In genomic region chr16:69106491-69107291, GRCh38 we compare ENCODE assay signal across 8 cellular contexts. TPM values are rescaled to one million over a fixed set of nuclear protein-coding genes. Genes with fewer than 3 reads are reported as not detected.
A peak's percentile ranks its signal among the peaks of the same experiment; 100 is the strongest.
DNase-seq lines count a peak whose midpoint lies in the region; ATAC-seq and TF ChIP-seq lines count a peak whose summit lies in the region.

No MANE protein-coding gene starts in this region.

- peaks cover 5 to 22% (median 12%) of the 10 kb centered on the region in 4 donors for H3K4me1 ChIP-seq in Peyer's patch
- peaks cover 15% of the 10 kb centered on the region for H3K4me1 ChIP-seq in osteoblast (ENCODE audit: insufficient read depth, low read length)

- TF ChIP-seq CTCF in GM12875 (IDR thresholded peaks at IDR 0.05; ENCODE audit: borderline replicate concordance, insufficient read depth, low read depth, low read length) (no peak), Peyer's patch (IDR thresholded peaks at IDR 0.05) (no peak), osteoblast (IDR thresholded peaks at IDR 0.05; ENCODE audit: extremely low read depth, low read depth, low read length) (no peak)

- DNase-seq in Peyer's patch = no peak
- DNase-seq in osteoblast (ENCODE audit: insufficient read length, low spot score, missing footprints) = peak; percentile 95
- DNase-seq in cortex of kidney (lab: John Stamatoyannopoulos, UW) = no peak
- no peak for DNase-seq in NCI-H1092 treated with DMSO at 0.1 percent for 48 hours (lab: John Stamatoyannopoulos, UW)
- DNase-seq in stimulated activated naive CD4-positive, alpha-beta T cell (lab: John Stamatoyannopoulos, UW) = no peak

- H2AFZ ChIP-seq in osteoblast (ENCODE audit: low read length) = no peak overlapping the region

- peak overlapping the region; percentile 77 for H3K4me2 ChIP-seq in osteoblast (ENCODE audit: insufficient read depth, low read length)

- H3K9me3 ChIP-seq in Peyer's patch = no peaks in the 10 kb centered on the region
- no peaks in the 10 kb centered on the region for H3K9me3 ChIP-seq in osteoblast (ENCODE audit: low read depth, low read length)

- H3K4me3 ChIP-seq in GM12875 (ENCODE audit: low read depth, low read length) (peak overlapping the region; percentile 30), Peyer's patch (peak overlapping the region; percentile 15 to 55 (median 48)), osteoblast (ENCODE audit: insufficient read depth, low read length) (peak overlapping the region; percentile 77)

- no peak for TF ChIP-seq POLR2A in Peyer's patch (IDR thresholded peaks at IDR 0.05)

- peaks cover 25% of the 10 kb centered on the region for H4K20me1 ChIP-seq in osteoblast (ENCODE audit: insufficient read depth, low read length)

- H3K36me3 ChIP-seq in Peyer's patch = peaks cover 0 to 8% (median 0%) of the 10 kb centered on the region in 3 donors
- peaks cover 16% of the 10 kb centered on the region for H3K36me3 ChIP-seq in osteoblast (ENCODE audit: insufficient read depth, low read length)

- H3K27ac ChIP-seq in Peyer's patch (no peak overlapping the region), osteoblast (ENCODE audit: low read depth, low read length) (no peak overlapping the region)

- H3K79me2 ChIP-seq in osteoblast (ENCODE audit: insufficient read depth, low read length) = no peaks in the 10 kb centered on the region

- no peaks in the 10 kb centered on the region for H3K27me3 ChIP-seq in Peyer's patch
- no peaks in the 10 kb centered on the region for H3K27me3 ChIP-seq in osteoblast (ENCODE audit: insufficient read depth, low read length)

- ATAC-seq in esophagus mucosa (peak; percentile 12), GM19463 (IDR thresholded peaks at IDR 0.05; ENCODE audit: unreplicated experiment) (no peak)

RNA-seq across cellular contexts. Expression of gene HAS3, which starts 1.2 kb away (rescaled TPM):
- total RNA-seq in Peyer's patch (1 to 10 TPM; 1.1 to 2.5 (median 1.2) TPM), esophagus mucosa (72.2 TPM), osteoblast (1.4 and 1.5 TPM in 2 replicates)

RNA-seq across cellular contexts. Expression of gene CHTF8, which starts 25.7 kb away (rescaled TPM):
- total RNA-seq in Peyer's patch (10 to 100 TPM; 53.9 to 68.7 (median 60.2) TPM), esophagus mucosa (89.6 TPM), osteoblast (48.0 and 52.1 TPM in 2 replicates)

RNA-seq across cellular contexts. Expression of gene UTP4, which starts 25.8 kb away (rescaled TPM):
- total RNA-seq in Peyer's patch (10 to 100 TPM in 3 of 4 donors, 1 to 10 TPM in 1; 8.9 to 19.4 (median 13.1) TPM), esophagus mucosa (30.2 TPM), osteoblast (17.4 and 18.0 TPM in 2 replicates)

Comparison
In these comparisons a context has a peak if more than half of its experiments do, and no peak if none do; other contexts are left out.
1. RNA of gene HAS3, which starts 1.2 kb away (total RNA-seq): 72.2 TPM in esophagus mucosa (single experiment); 1.4 to 1.5 TPM in osteoblast and 1.1 to 2.5 TPM in Peyer's patch; every median in the first group is over 10 times any median in the second.
2. Peak in every context shown above with its lines, with median percentiles within 50 percentile points of each other: H3K4me3 ChIP-seq.